Comparison of ENCODE assay signal across 8 cellular contexts in genomic region chr17:64919289-64920025, GRCh38. TPM values are rescaled to one million over a fixed set of nuclear protein-coding genes. Genes with fewer than 3 reads are reported as not detected.
DNase-seq lines count a peak whose midpoint lies in the region; ATAC-seq, FAIRE-seq and TF ChIP-seq lines count a peak whose summit lies in the region.
"Not testable (repeated sequence)": the region's sequence is repeated elsewhere in the genome, so short reads cannot be mapped to it uniquely, and the experiment has no call there.

TSS of gene LRRC37A3 (minus strand) at chr17:64919478. CDS start at chr17:64897257, 22,221 bp downstream.

- H3K79me2 ChIP-seq in keratinocyte (ENCODE audit: control insufficient read depth, insufficient read depth, low read length), result not testable (repeated sequence)

- not testable (repeated sequence) for H3K9me1 ChIP-seq in keratinocyte (ENCODE audit: control insufficient read depth, extremely low read depth, insufficient read depth, low read length)

- peak; percentile 99 for DNase-seq in Ammon's horn (ENCODE audit: low spot score)
- peak; percentile 94 to 97 for DNase-seq in NCI-H446 (lab: John Stamatoyannopoulos, UW)
- peak; percentile 99 for DNase-seq in activated CD4-positive, CD25-positive, alpha-beta regulatory T cell treated with anti-CD3 and anti-CD28 coated beads, Interleukin-2, amount 50 U/mL, for 16 hours (ENCODE audit: low read depth, low spot score)
- DNase-seq in cerebellar cortex (ENCODE audit: low spot score), result peak; percentile 95
- peak; percentile 33 for DNase-seq in keratinocyte (ENCODE audit: low read depth, low spot score)
- DNase-seq in stimulated activated CD4-positive, alpha-beta T cell treated with anti-CD3 and anti-CD28 coated beads, Interleukin-12 subunit alpha, Interleukin-12 subunit beta, amount 100 ng/mL, for 48 hours (ENCODE audit: low read depth in 2 of 3, low spot score in 1 of 3), result peak; percentile 99 to 100 (median 100)

- H3K9me3 ChIP-seq in keratinocyte (ENCODE audit: control insufficient read depth, low read depth, low read length), result not testable (repeated sequence)

- peak; percentile 62 for TF ChIP-seq POLR2A in GM19099 (IDR thresholded peaks at IDR 0.05; ENCODE audit: extremely low read depth, insufficient read length, low read depth)

- ATAC-seq in HG03378 (IDR thresholded peaks at IDR 0.05; ENCODE audit: unreplicated experiment), result peak; percentile 85

- H3K36me3 ChIP-seq in keratinocyte (ENCODE audit: control insufficient read depth in 2 of 2, extremely low read depth in 1 of 2, insufficient read depth in 2 of 2, low read length in 2 of 2), result not testable (repeated sequence)

- not testable (repeated sequence) for H3K27me3 ChIP-seq in keratinocyte (ENCODE audit: control insufficient read depth, extremely low read depth, insufficient read depth, low read length)

- FAIRE-seq in keratinocyte (lab: Jason Lieb, UNC), result not testable (repeated sequence)

- not testable (repeated sequence) for H3K4me1 ChIP-seq in keratinocyte (ENCODE audit: control insufficient read depth, extremely low read depth, insufficient read depth, low read length)

- H3K4me2 ChIP-seq in keratinocyte (ENCODE audit: control insufficient read depth, extremely low read depth, insufficient read depth, low read depth, low read length), result peak within 1 kb of the TSS; percentile 59

- TF ChIP-seq CTCF in keratinocyte (optimal IDR thresholded peaks at IDR 0.05 in 1 of 3, IDR thresholded peaks at IDR 0.05 in 1 of 3, conservative IDR thresholded peaks at IDR 0.05 in 1 of 3; ENCODE audit: extremely low read depth in 1 of 3, insufficient read depth in 2 of 3, low read length in 3 of 3), result peak; percentile 57 to 79 (median 62)

- H3K27ac ChIP-seq in keratinocyte (ENCODE audit: control insufficient read depth, insufficient read depth, low read length), result peak within 1 kb of the TSS; percentile 58

- peak within 1 kb of the TSS; percentile 72 for H3K9ac ChIP-seq in keratinocyte (ENCODE audit: control insufficient read depth, extremely low read depth, insufficient read depth, low read length)

- dilution Hi-C loops in keratinocyte (cut with MboI; ENCODE audit: extremely low pct_ligation_motif_present, low sequenced_read_pairs), result not testable (repeated sequence)

- peak within 1 kb of the TSS; percentile 80 for H2AFZ ChIP-seq in keratinocyte (ENCODE audit: control insufficient read depth, low read length)

- peak within 1 kb of the TSS; percentile 53 to 67 (median 54) for H3K4me3 ChIP-seq in keratinocyte (ENCODE audit: control insufficient read depth in 2 of 3, extremely low read depth in 1 of 3, insufficient read depth in 2 of 3, low read depth in 1 of 3, low read length in 3 of 3)

- not testable (repeated sequence) for H4K20me1 ChIP-seq in keratinocyte (ENCODE audit: control insufficient read depth, extremely low read depth, insufficient read depth, low read length)

RNA-seq across cellular contexts. Expression of gene LRRC37A3, which starts in this region (rescaled TPM):
- 1.2 to 3.2 TPM (median 2.0 TPM) in 3 replicates for polyA plus RNA-seq in keratinocyte
- 6.3 TPM for polyA plus RNA-seq in keratinocyte (2011; ENCODE audit: low read depth)
- polyA plus RNA-seq in keratinocyte (2011; cell fraction: cytosol; rRNA removed), result 1.1 and 1.6 TPM in 2 replicates
- polyA plus RNA-seq in keratinocyte (2011; cell fraction: nucleus; rRNA removed), result 10.5 and 12.8 TPM in 2 replicates
- polyA plus RNA-seq in keratinocyte (2012; ENCODE audit: low replicate concordance), result 1.3 and 4.0 TPM in 2 replicates
- polyA minus RNA-seq in keratinocyte, result 3.4 to 9.0 TPM (median 7.2 TPM) in 3 replicates
- polyA minus RNA-seq in keratinocyte (2011; cell fraction: cytosol; rRNA and poly(A)+ RNA removed), result not detected
- 9.7 and 14.0 TPM in 2 replicates for polyA minus RNA-seq in keratinocyte (2011; cell fraction: nucleus; rRNA and poly(A)+ RNA removed)

Comparison
In these comparisons a context has a peak if more than half of its experiments do, and no peak if none do; other contexts are left out.
1. Peak in every context shown above with its lines: DNase-seq, ATAC-seq, H3K4me3 ChIP-seq and H3K27ac ChIP-seq.
2. DNase-seq: peak in every context shown above with its lines; median percentile 100 in stimulated activated CD4-positive, alpha-beta T cell treated with anti-CD3 and anti-CD28 coated beads, Interleukin-12 subunit alpha, Interleukin-12 subunit beta, amount 100 ng/mL, for 48 hours; 99 in Ammon's horn; 99 in activated CD4-positive, CD25-positive, alpha-beta regulatory T cell treated with anti-CD3 and anti-CD28 coated beads, Interleukin-2, amount 50 U/mL, for 16 hours; 96 in NCI-H446; 95 in cerebellar cortex; 33 in keratinocyte.